ENCODE assay signal across 23 cellular contexts in the genomic region with DNA sequence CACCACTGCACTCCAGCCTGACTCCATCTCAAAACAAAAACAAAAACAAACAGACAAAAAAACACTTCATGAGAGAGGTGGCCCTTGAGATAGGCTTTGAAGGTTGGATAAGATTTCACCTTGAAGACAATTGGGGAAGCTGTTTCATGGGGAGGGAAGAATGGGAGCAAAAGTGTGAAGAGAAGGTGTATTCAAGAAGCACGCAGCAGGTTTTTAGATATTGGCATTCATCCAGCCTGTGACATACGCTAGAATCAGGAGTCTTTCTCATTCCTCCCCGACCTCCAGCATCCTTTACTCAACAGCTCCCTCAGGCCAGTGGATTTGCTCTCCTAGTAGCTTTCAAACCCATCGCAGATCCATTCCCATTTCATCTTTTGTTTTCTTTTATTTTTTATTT.
"Had no signal": no experiment of that assay in that cellular context is flagged by ENCODE, and none has a peak within 500 bp of the region (broad histone marks: within the 10 kb centered on the region; RNA-seq: fewer than 3 reads in every experiment).

No MANE protein-coding gene starts in this region.

- H3K27me3 ChIP-seq: esophagus squamous epithelium, ovary, stomach, transverse colon, upper lobe of right lung, uterus had no signal

- H3K4me1 ChIP-seq: psoas muscle, sigmoid colon, uterus had no signal

- H3K27ac ChIP-seq: lower lobe of right lung, ovary, psoas muscle, sigmoid colon, stomach, transverse colon, upper lobe of right lung, uterus had no signal

- H3K9me3 ChIP-seq: esophagus squamous epithelium, lower lobe of right lung, mucosa of descending colon, ovary, psoas muscle, sigmoid colon, stomach, transverse colon, upper lobe of right lung, uterus had no signal

- DNase-seq: dermis blood vessel endothelial cell; effector memory CD8-positive, alpha-beta T cell; erythroblast; esophagus squamous epithelium; foreskin melanocyte; left ventricle myocardium superior; lower lobe of right lung; mucosa of descending colon; naive B cell; nucleus accumbens; ovary; posterior cingulate gyrus; psoas muscle; right cardiac atrium; sigmoid colon; stimulated activated CD4-positive, alpha-beta T cell treated with anti-CD3 and anti-CD28 coated beads, Interleukin-2, amount 100 ng/mL, for 24 hours; stimulated activated CD4-positive, alpha-beta T cell treated with anti-CD3 and anti-CD28 coated beads, Interleukin-4, amount 100 ng/mL, for 24 hours; stimulated activated naive CD4-positive, alpha-beta T cell treated with Interleukin-2 at 50 U/mL for 16 hours; stomach; transverse colon; upper lobe of right lung; uterus had no signal

- H3K4me3 ChIP-seq: coronary artery, esophagus squamous epithelium, lower lobe of right lung, mucosa of descending colon, ovary, psoas muscle, sigmoid colon, stomach, transverse colon, upper lobe of right lung, uterus had no signal

- H3K36me3 ChIP-seq: esophagus squamous epithelium, lower lobe of right lung, ovary, sigmoid colon, stomach, transverse colon, upper lobe of right lung, uterus had no signal
